1 cellular context compared by ENCODE assay signal in the genomic region with DNA sequence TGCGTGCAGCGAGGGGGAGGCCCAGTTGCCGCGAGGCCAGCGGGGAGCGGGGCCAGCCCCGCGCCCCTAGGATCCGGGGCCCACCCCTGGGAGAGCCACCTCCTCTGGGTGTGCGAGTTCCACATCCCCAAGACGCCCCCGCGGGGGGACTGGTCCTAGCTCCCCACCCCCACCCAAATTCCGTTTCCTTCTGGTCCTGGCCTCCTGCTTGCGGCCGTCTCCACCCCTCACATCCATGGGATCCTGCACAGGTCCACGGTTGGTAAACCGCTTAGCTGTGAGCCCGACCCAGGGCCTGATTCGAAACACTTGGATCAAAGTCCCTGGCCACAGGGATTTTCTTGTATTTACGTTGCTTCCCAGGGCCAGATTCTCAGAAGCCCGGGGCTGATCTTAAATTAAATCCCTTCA.
TF ChIP-seq lines count a peak whose summit lies in the region.

No MANE protein-coding gene starts in this region.

TF ChIP-seq in HepG2, 621 proteins besides CTCF, POLR2A, EP300 and RAD21 (continued from another document):
- TF ChIP-seq, protein P1, sequence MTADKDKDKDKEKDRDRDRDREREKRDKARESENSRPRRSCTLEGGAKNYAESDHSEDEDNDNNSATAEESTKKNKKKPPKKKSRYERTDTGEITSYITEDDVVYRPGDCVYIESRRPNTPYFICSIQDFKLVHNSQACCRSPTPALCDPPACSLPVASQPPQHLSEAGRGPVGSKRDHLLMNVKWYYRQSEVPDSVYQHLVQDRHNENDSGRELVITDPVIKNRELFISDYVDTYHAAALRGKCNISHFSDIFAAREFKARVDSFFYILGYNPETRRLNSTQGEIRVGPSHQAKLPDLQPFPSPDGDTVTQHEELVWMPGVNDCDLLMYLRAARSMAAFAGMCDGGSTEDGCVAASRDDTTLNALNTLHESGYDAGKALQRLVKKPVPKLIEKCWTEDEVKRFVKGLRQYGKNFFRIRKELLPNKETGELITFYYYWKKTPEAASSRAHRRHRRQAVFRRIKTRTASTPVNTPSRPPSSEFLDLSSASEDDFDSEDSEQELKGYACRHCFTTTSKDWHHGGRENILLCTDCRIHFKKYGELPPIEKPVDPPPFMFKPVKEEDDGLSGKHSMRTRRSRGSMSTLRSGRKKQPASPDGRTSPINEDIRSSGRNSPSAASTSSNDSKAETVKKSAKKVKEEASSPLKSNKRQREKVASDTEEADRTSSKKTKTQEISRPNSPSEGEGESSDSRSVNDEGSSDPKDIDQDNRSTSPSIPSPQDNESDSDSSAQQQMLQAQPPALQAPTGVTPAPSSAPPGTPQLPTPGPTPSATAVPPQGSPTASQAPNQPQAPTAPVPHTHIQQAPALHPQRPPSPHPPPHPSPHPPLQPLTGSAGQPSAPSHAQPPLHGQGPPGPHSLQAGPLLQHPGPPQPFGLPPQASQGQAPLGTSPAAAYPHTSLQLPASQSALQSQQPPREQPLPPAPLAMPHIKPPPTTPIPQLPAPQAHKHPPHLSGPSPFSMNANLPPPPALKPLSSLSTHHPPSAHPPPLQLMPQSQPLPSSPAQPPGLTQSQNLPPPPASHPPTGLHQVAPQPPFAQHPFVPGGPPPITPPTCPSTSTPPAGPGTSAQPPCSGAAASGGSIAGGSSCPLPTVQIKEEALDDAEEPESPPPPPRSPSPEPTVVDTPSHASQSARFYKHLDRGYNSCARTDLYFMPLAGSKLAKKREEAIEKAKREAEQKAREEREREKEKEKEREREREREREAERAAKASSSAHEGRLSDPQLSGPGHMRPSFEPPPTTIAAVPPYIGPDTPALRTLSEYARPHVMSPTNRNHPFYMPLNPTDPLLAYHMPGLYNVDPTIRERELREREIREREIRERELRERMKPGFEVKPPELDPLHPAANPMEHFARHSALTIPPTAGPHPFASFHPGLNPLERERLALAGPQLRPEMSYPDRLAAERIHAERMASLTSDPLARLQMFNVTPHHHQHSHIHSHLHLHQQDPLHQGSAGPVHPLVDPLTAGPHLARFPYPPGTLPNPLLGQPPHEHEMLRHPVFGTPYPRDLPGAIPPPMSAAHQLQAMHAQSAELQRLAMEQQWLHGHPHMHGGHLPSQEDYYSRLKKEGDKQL (CRISPR knock-in tag; IDR thresholded peaks at IDR 0.05; ENCODE audit: low read depth) = no peak
- 0 out of 2 replicates have a peak, but pooled peaks have one; percentile 4 for TF ChIP-seq KLF11 (CRISPR knock-in tag; IDR thresholded peaks at IDR 0.05)
- no peak for TF ChIP-seq FLYWCH1 (CRISPR knock-in tag; IDR thresholded peaks at IDR 0.05)
- peak; percentile 74; the same call in 1 of the 2 replicates for TF ChIP-seq ZNF546 (CRISPR knock-in tag; conservative IDR thresholded peaks at IDR 0.05)
- TF ChIP-seq DNMT3B (CRISPR knock-in tag; conservative IDR thresholded peaks at IDR 0.05) = no peak
- no peak; the same call in 1 of the 2 replicates for TF ChIP-seq CCDC6 (CRISPR knock-in tag; IDR thresholded peaks at IDR 0.05)
- TF ChIP-seq EZH2 (conservative IDR thresholded peaks at IDR 0.05; ENCODE audit: low read depth, low read length) = no peak
- TF ChIP-seq SAFB2 (CRISPR knock-in tag; IDR thresholded peaks at IDR 0.05; ENCODE audit: borderline replicate concordance, low read depth) = no peak
- no peak for TF ChIP-seq MATR3 (CRISPR knock-in tag; IDR thresholded peaks at IDR 0.05)
- TF ChIP-seq, protein P2, sequence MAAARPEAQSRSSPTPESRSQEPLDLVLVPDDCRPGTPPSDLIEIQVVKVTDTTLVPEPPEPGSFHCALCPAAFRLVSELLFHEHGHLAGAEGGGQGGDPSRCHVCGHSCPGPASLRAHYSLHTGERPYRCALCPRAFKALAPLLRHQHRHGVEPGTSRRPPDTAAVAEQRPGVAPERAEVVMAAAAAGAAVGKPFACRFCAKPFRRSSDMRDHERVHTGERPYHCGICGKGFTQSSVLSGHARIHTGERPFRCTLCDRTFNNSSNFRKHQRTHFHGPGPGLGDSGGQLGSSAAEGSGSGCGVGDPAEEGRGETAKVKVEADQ (CRISPR knock-in tag; IDR thresholded peaks at IDR 0.05; ENCODE audit: borderline replicate concordance) = no peak
- no peak for TF ChIP-seq TBP (CRISPR knock-in tag; IDR thresholded peaks at IDR 0.05)
- no peak for TF ChIP-seq ZFY (CRISPR knock-in tag; IDR thresholded peaks at IDR 0.05)
- TF ChIP-seq ZNF768 (CRISPR knock-in tag; IDR thresholded peaks at IDR 0.05) = peak; percentile 5; the same call in 1 of the 2 replicates
- TF ChIP-seq E2F5 (CRISPR knock-in tag; conservative IDR thresholded peaks at IDR 0.05) = no peak
- no peak for TF ChIP-seq SETDB1 (CRISPR knock-in tag; IDR thresholded peaks at IDR 0.05; ENCODE audit: borderline replicate concordance)
- no peak for TF ChIP-seq NR1H2 (CRISPR knock-in tag; IDR thresholded peaks at IDR 0.05; ENCODE audit: borderline replicate concordance, low read depth)
- TF ChIP-seq, protein P3, sequence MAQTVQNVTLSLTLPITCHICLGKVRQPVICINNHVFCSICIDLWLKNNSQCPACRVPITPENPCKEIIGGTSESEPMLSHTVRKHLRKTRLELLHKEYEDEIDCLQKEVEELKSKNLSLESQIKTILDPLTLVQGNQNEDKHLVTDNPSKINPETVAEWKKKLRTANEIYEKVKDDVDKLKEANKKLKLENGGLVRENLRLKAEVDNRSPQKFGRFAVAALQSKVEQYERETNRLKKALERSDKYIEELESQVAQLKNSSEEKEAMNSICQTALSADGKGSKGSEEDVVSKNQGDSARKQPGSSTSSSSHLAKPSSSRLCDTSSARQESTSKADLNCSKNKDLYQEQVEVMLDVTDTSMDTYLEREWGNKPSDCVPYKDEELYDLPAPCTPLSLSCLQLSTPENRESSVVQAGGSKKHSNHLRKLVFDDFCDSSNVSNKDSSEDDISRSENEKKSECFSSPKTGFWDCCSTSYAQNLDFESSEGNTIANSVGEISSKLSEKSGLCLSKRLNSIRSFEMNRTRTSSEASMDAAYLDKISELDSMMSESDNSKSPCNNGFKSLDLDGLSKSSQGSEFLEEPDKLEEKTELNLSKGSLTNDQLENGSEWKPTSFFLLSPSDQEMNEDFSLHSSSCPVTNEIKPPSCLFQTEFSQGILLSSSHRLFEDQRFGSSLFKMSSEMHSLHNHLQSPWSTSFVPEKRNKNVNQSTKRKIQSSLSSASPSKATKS (CRISPR knock-in tag; IDR thresholded peaks at IDR 0.05) = no peak
- TF ChIP-seq ESRRA (CRISPR knock-in tag; IDR thresholded peaks at IDR 0.05; ENCODE audit: low read depth) = no peak
- TF ChIP-seq TMF1 (CRISPR knock-in tag; IDR thresholded peaks at IDR 0.05; ENCODE audit: low read depth) = no peak
- TF ChIP-seq, protein P4, sequence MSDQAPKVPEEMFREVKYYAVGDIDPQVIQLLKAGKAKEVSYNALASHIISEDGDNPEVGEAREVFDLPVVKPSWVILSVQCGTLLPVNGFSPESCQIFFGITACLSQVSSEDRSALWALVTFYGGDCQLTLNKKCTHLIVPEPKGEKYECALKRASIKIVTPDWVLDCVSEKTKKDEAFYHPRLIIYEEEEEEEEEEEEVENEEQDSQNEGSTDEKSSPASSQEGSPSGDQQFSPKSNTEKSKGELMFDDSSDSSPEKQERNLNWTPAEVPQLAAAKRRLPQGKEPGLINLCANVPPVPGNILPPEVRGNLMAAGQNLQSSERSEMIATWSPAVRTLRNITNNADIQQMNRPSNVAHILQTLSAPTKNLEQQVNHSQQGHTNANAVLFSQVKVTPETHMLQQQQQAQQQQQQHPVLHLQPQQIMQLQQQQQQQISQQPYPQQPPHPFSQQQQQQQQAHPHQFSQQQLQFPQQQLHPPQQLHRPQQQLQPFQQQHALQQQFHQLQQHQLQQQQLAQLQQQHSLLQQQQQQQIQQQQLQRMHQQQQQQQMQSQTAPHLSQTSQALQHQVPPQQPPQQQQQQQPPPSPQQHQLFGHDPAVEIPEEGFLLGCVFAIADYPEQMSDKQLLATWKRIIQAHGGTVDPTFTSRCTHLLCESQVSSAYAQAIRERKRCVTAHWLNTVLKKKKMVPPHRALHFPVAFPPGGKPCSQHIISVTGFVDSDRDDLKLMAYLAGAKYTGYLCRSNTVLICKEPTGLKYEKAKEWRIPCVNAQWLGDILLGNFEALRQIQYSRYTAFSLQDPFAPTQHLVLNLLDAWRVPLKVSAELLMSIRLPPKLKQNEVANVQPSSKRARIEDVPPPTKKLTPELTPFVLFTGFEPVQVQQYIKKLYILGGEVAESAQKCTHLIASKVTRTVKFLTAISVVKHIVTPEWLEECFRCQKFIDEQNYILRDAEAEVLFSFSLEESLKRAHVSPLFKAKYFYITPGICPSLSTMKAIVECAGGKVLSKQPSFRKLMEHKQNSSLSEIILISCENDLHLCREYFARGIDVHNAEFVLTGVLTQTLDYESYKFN (CRISPR knock-in tag; conservative IDR thresholded peaks at IDR 0.05) = no peak
- TF ChIP-seq, protein P5, sequence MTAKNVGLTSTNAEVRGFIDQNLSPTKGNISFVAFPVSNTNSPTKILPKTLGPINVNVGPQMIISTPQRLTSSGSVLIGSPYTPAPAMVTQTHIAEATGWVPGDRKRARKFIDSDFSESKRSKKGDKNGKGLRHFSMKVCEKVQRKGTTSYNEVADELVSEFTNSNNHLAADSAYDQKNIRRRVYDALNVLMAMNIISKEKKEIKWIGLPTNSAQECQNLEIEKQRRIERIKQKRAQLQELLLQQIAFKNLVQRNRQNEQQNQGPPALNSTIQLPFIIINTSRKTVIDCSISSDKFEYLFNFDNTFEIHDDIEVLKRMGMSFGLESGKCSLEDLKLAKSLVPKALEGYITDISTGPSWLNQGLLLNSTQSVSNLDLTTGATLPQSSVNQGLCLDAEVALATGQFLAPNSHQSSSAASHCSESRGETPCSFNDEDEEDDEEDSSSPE (CRISPR knock-in tag; IDR thresholded peaks at IDR 0.05) = 0 out of 2 replicates have a peak, but pooled peaks have one; percentile 11
- peak; percentile 34 for TF ChIP-seq SP4 (CRISPR knock-in tag; IDR thresholded peaks at IDR 0.05)
- TF ChIP-seq ZC3H4 (CRISPR knock-in tag; IDR thresholded peaks at IDR 0.05; ENCODE audit: borderline replicate concordance) = peak; percentile 74; the same call in 1 of the 2 replicates
- TF ChIP-seq AHR (CRISPR knock-in tag; IDR thresholded peaks at IDR 0.05) = no peak
- no peak for TF ChIP-seq ZNF337 (CRISPR knock-in tag; IDR thresholded peaks at IDR 0.05; ENCODE audit: borderline replicate concordance, low read depth)
- TF ChIP-seq ZNF543 (CRISPR knock-in tag; IDR thresholded peaks at IDR 0.05) = no peak
- TF ChIP-seq LCORL (IDR thresholded peaks at IDR 0.05) = no peak
- TF ChIP-seq LCORL (CRISPR knock-in tag; IDR thresholded peaks at IDR 0.05) = no peak; the same call in 1 of the 2 replicates
- TF ChIP-seq, protein P6, sequence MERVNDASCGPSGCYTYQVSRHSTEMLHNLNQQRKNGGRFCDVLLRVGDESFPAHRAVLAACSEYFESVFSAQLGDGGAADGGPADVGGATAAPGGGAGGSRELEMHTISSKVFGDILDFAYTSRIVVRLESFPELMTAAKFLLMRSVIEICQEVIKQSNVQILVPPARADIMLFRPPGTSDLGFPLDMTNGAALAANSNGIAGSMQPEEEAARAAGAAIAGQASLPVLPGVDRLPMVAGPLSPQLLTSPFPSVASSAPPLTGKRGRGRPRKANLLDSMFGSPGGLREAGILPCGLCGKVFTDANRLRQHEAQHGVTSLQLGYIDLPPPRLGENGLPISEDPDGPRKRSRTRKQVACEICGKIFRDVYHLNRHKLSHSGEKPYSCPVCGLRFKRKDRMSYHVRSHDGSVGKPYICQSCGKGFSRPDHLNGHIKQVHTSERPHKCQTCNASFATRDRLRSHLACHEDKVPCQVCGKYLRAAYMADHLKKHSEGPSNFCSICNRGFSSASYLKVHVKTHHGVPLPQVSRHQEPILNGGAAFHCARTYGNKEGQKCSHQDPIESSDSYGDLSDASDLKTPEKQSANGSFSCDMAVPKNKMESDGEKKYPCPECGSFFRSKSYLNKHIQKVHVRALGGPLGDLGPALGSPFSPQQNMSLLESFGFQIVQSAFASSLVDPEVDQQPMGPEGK (CRISPR knock-in tag; IDR thresholded peaks at IDR 0.05) = peak; percentile 6
- no peak for TF ChIP-seq ZNF101 (CRISPR knock-in tag; IDR thresholded peaks at IDR 0.05; ENCODE audit: borderline replicate concordance, low read depth)
